Comparison of ENCODE assay signal across 18 cellular contexts in genomic region chr20:10263385-10264165, GRCh38. TPM values are rescaled to one million over a fixed set of nuclear protein-coding genes. Genes with fewer than 3 reads are reported as not detected.
DNase-seq lines count a peak whose midpoint lies in the region; ATAC-seq and TF ChIP-seq lines count a peak whose summit lies in the region.
"Had no signal": no experiment of that assay in that cellular context is flagged by ENCODE, and none has a peak within 500 bp of the region (broad histone marks: within the 10 kb centered on the region; RNA-seq: fewer than 3 reads in every experiment).

No MANE protein-coding gene starts in this region.

- DNase-seq in GM23338 (ENCODE audit: low spot score) (no peak), NCI-H69 (lab: John Stamatoyannopoulos, UW) (peak; percentile 43), dorsolateral prefrontal cortex (no peak), neural progenitor cell (ENCODE audit: low spot score) (no peak), EL (no peak), MG63 (no peak)
- DNase-seq: activated effector memory CD4-positive, alpha-beta T cell treated with Interleukin-2 at 50 U/mL for 16 hours; amygdala; C1 segment of cervical spinal cord; Karpas-422; NCI-H1436; NCI-H2227 treated with DMSO at 0.1 percent for 48 hours; pancreas; small intestine had no signal

- no peaks in the 10 kb centered on the region for H3K79me2 ChIP-seq in GM23338 (replicated peaks; ENCODE audit: insufficient read depth)
- H3K79me2 ChIP-seq in neural progenitor cell (ENCODE audit: low read depth), result no peaks in the 10 kb centered on the region

- H3K4me3 ChIP-seq in GM23338 (no peak overlapping the region), dorsolateral prefrontal cortex (peak overlapping the region in 1 of 59 donors; percentile 12), neural progenitor cell (no peak overlapping the region), MG63 (no peak overlapping the region)
- H3K4me3 ChIP-seq: pancreas had no signal

- H4K20me1 ChIP-seq in GM23338 (replicated peaks; ENCODE audit: insufficient read depth) (no peaks in the 10 kb centered on the region), neural progenitor cell (ENCODE audit: low read depth) (no peaks in the 10 kb centered on the region)

- H3K27ac Mint-ChIP-seq in GM23338, result no peak overlapping the region
- H3K27ac Mint-ChIP-seq in neural progenitor cell, result no peak overlapping the region
- no peak overlapping the region for H3K27ac Mint-ChIP-seq in stimulated activated memory B cell treated with anti-CD40 and anti-IgM and Interleukin-4, amounts not matched to agents 10 μg/mL and 1 μg/mL and 100 μg/mL, for 72 hours

- H3F3A ChIP-seq in GM23338 (replicated peaks; ENCODE audit: low read depth), result no peaks in the 10 kb centered on the region
- H3F3A ChIP-seq in neural progenitor cell (ENCODE audit: low read depth), result no peaks in the 10 kb centered on the region

- H3K4me1 Mint-ChIP-seq in GM23338, result peaks cover 40% of the 10 kb centered on the region
- no peaks in the 10 kb centered on the region for H3K4me1 Mint-ChIP-seq in neural progenitor cell
- no peaks in the 10 kb centered on the region for H3K4me1 Mint-ChIP-seq in stimulated activated memory B cell treated with anti-CD40 and anti-IgM and Interleukin-4, amounts not matched to agents 10 μg/mL and 1 μg/mL and 100 μg/mL, for 72 hours

- peaks cover 13% of the 10 kb centered on the region; the same call in 1 of the 2 replicates for H3K27me3 ChIP-seq in GM23338 (ENCODE audit: insufficient read depth)
- H3K27me3 ChIP-seq in dorsolateral prefrontal cortex, result no peaks in the 10 kb centered on the region
- H3K27me3 ChIP-seq in neural progenitor cell, result no peaks in the 10 kb centered on the region
- H3K27me3 ChIP-seq in MG63, result no peaks in the 10 kb centered on the region
- H3K27me3 ChIP-seq: pancreas had no signal

- peaks cover 5% of the 10 kb centered on the region for H3K27me3 Mint-ChIP-seq in GM23338 (ENCODE audit: insufficient read depth, low read depth, poor library complexity)
- no peaks in the 10 kb centered on the region for H3K27me3 Mint-ChIP-seq in neural progenitor cell (ENCODE audit: insufficient read depth, low read depth)
- no peaks in the 10 kb centered on the region for H3K27me3 Mint-ChIP-seq in stimulated activated memory B cell treated with anti-CD40 and anti-IgM and Interleukin-4, amounts not matched to agents 10 μg/mL and 1 μg/mL and 100 μg/mL, for 72 hours

- intact Hi-C loops in dorsolateral prefrontal cortex (cut with DNase I), result no loop called here

- H3K9me3 ChIP-seq in neural progenitor cell (ENCODE audit: low read depth), result no peaks in the 10 kb centered on the region
- no peaks in the 10 kb centered on the region for H3K9me3 ChIP-seq in MG63
- H3K9me3 ChIP-seq: pancreas had no signal

- no peaks in the 10 kb centered on the region for H3K9me3 Mint-ChIP-seq in GM23338
- no peaks in the 10 kb centered on the region for H3K9me3 Mint-ChIP-seq in neural progenitor cell
- H3K9me3 Mint-ChIP-seq in stimulated activated memory B cell treated with anti-CD40 and anti-IgM and Interleukin-4, amounts not matched to agents 10 μg/mL and 1 μg/mL and 100 μg/mL, for 72 hours, result no peaks in the 10 kb centered on the region

- no peak overlapping the region for H3K9ac ChIP-seq in neural progenitor cell

- H2AFZ ChIP-seq in GM23338, result no peak overlapping the region
- H2AFZ ChIP-seq in neural progenitor cell (replicated peaks), result peak overlapping the region; percentile 15

- H3K9me2 ChIP-seq in GM23338 (ENCODE audit: insufficient read depth), result peaks cover 3% of the 10 kb centered on the region; the same call in 1 of the 2 replicates

- no peaks in the 10 kb centered on the region for H3K36me3 ChIP-seq in GM23338 (ENCODE audit: insufficient read depth)
- no peaks in the 10 kb centered on the region for H3K36me3 ChIP-seq in neural progenitor cell
- H3K36me3 ChIP-seq in MG63, result no peaks in the 10 kb centered on the region
- H3K36me3 ChIP-seq: pancreas had no signal

- H3K4me2 ChIP-seq in GM23338, result peak overlapping the region; percentile 4; the same call in 1 of the 2 replicates
- H3K4me2 ChIP-seq in neural progenitor cell, result no peak overlapping the region

- TF ChIP-seq CTCF in GM23338 (conservative IDR thresholded peaks at IDR 0.05; ENCODE audit: low read depth in 2 of 2) (no peak), dorsolateral prefrontal cortex (IDR thresholded peaks at IDR 0.05 in 54 of 56, conservative IDR thresholded peaks at IDR 0.05 in 2 of 56; ENCODE audit: low read depth in 1 of 56, partially characterized antibody in 56 of 56) (no peak), neural progenitor cell (IDR thresholded peaks at IDR 0.05) (no peak)

- H3K36me3 Mint-ChIP-seq in GM23338 (ENCODE audit: low read depth) (no peaks in the 10 kb centered on the region), neural progenitor cell (no peaks in the 10 kb centered on the region)
- no peaks in the 10 kb centered on the region for H3K36me3 Mint-ChIP-seq in stimulated activated memory B cell treated with anti-CD40 and anti-IgM and Interleukin-4, amounts not matched to agents 10 μg/mL and 1 μg/mL and 100 μg/mL, for 72 hours

- H3K27ac ChIP-seq in GM23338 (ENCODE audit: low read depth) (no peak overlapping the region), dorsolateral prefrontal cortex (peak overlapping the region in 48 of 59 donors; percentile 0 to 87 (median 53)), neural progenitor cell (no peak overlapping the region)
- H3K27ac ChIP-seq: pancreas had no signal

- H3K4me3 Mint-ChIP-seq in GM23338 (no peak overlapping the region), neural progenitor cell (no peak overlapping the region)
- no peak overlapping the region for H3K4me3 Mint-ChIP-seq in stimulated activated memory B cell treated with anti-CD40 and anti-IgM and Interleukin-4, amounts not matched to agents 10 μg/mL and 1 μg/mL and 100 μg/mL, for 72 hours

- H3K4me1 ChIP-seq in GM23338 (ENCODE audit: insufficient read depth) (peaks cover 25% of the 10 kb centered on the region), neural progenitor cell (no peaks in the 10 kb centered on the region)
- H3K4me1 ChIP-seq: pancreas had no signal

- peak; percentile 36 for ATAC-seq in GM23338
- no peak for ATAC-seq in stimulated activated memory B cell treated with anti-CD40 and anti-IgM and Interleukin-4, amounts not matched to agents 10 μg/mL and 1 μg/mL and 100 μg/mL, for 72 hours
- ATAC-seq: activated CD4-positive, CD25-positive, alpha-beta regulatory T cell treated with anti-CD3 and anti-CD28 coated beads, Interleukin-2, amount 50 U/mL, for 24 hours; HCT116 had no signal

TF ChIP-seq in GM23338, 12 proteins besides CTCF, POLR2A, EP300 and RAD21 (continues in another document):
- TF ChIP-seq EZH2 (IDR thresholded peaks at IDR 0.05; ENCODE audit: low read depth, unreplicated experiment) (no peak), REST (IDR thresholded peaks at IDR 0.05; ENCODE audit: unreplicated experiment) (no peak), ZNF114 (CRISPR knock-in tag; IDR thresholded peaks at IDR 0.05) (no peak)

RNA-seq across cellular contexts. Expression of gene SNAP25, which starts 44.9 kb away (rescaled TPM):
- total RNA-seq in GM23338 (2014; rRNA removed; shearing (Covaris generic)), result 0.78 and 1.3 TPM in 2 replicates
- polyA plus RNA-seq in GM23338 (2016; fragmentation: Nextera tagmentation; extraction: Ambion mirVana), result 0.73 and 0.82 TPM in 2 replicates
- total RNA-seq in dorsolateral prefrontal cortex (1,000 to 10,000 TPM in 110 of 120 experiments, 100 to 1,000 TPM in 10; 320 to 2,887 (median 2,033) TPM), neural progenitor cell (ENCODE audit: low replicate concordance) (not detected in 2 replicates)
- not detected in 2 replicates for total RNA-seq in MG63 (2014; rRNA removed; shearing (Covaris generic); ENCODE audit: low replicate concordance)
- total RNA-seq: lung microvascular endothelial cell had no signal

Comparison
In these comparisons a context has a peak if more than half of its experiments do, and no peak if none do; other contexts are left out.
1. H3K27ac ChIP-seq: peak in dorsolateral prefrontal cortex (48 of 59); none in GM23338 (single experiment) and neural progenitor cell (single experiment).
2. RNA of gene SNAP25, which starts 44.9 kb away (total RNA-seq): 320 to 2,887 TPM in dorsolateral prefrontal cortex; 0.78 to 1.3 TPM in GM23338, not detected in neural progenitor cell and not detected in MG63; every median in the first group is over 100 times any median in the second.